ENCODE assay signal across 20 cellular contexts in the genomic region with DNA sequence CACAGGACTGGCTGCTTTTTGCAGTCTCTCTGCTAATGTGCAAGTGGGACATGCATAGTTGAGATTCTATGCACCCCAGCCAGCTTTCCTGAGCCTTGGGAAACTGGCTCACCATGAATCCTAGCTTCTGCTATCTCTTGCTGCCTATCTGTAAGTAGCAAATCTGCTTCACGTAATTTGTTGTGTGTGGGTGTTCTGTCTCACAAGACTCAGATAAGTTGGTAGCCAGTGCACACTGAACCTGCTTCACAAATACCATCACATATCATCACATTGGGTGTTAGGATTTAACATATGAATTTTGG.
DNase-seq lines count a peak whose midpoint lies in the region; ATAC-seq and FAIRE-seq lines count a peak whose summit lies in the region.
"Had no signal": no experiment of that assay in that cellular context is flagged by ENCODE, and none has a peak within 500 bp of the region (broad histone marks: within the 10 kb centered on the region; RNA-seq: fewer than 3 reads in every experiment).

No MANE protein-coding gene starts in this region.

- H3K36me3 Mint-ChIP-seq in stimulated activated naive B cell treated with anti-CD40 and anti-IgM and Interleukin-4, amounts not matched to agents 10 μg/mL and 1 μg/mL and 100 μg/mL, for 72 hours, result peaks cover 15 to 34% of the 10 kb centered on the region in 2 donors

- H3K4me3 Mint-ChIP-seq in stimulated activated naive B cell treated with anti-CD40 and anti-IgM and Interleukin-4, amounts not matched to agents 10 μg/mL and 1 μg/mL and 100 μg/mL, for 72 hours, result peak overlapping the region; percentile 49 to 64
- H3K4me3 Mint-ChIP-seq: activated T-cell treated with anti-CD3 and anti-CD28 coated beads, Interleukin-2, amount 50 U/mL, for 72 hours; H9; naive thymus-derived CD8-positive, alpha-beta T cell had no signal

- H3K4me1 Mint-ChIP-seq in stimulated activated naive B cell treated with anti-CD40 and anti-IgM and Interleukin-4, amounts not matched to agents 10 μg/mL and 1 μg/mL and 100 μg/mL, for 72 hours, result peaks cover 41 to 60% of the 10 kb centered on the region in 2 donors

- ATAC-seq in GM19351 (IDR thresholded peaks at IDR 0.05; ENCODE audit: unreplicated experiment), result peak; percentile 12
- ATAC-seq in HG02840 (IDR thresholded peaks at IDR 0.05; ENCODE audit: low FRiP score, unreplicated experiment), result peak; percentile 2
- peak in 1 of 2 donors; percentile 6 for ATAC-seq in stimulated activated naive B cell treated with anti-CD40 and anti-IgM and Interleukin-4, amounts not matched to agents 10 μg/mL and 1 μg/mL and 100 μg/mL, for 72 hours (replicated peaks)
- ATAC-seq: activated naive CD4-positive, alpha-beta T cell treated with anti-CD3 and anti-CD28 coated beads, Interleukin-2, amount 50 U/mL, for 72 hours; activated T-cell treated with anti-CD3 and anti-CD28 coated beads, Interleukin-2, amount 50 U/mL, for 72 hours; naive thymus-derived CD8-positive, alpha-beta T cell; pancreas; sciatic nerve had no signal

- peaks cover 0 to 4% of the 10 kb centered on the region in 2 donors for H3K9me3 Mint-ChIP-seq in stimulated activated naive B cell treated with anti-CD40 and anti-IgM and Interleukin-4, amounts not matched to agents 10 μg/mL and 1 μg/mL and 100 μg/mL, for 72 hours
- H3K9me3 Mint-ChIP-seq: activated naive CD4-positive, alpha-beta T cell treated with anti-CD3 and anti-CD28 coated beads, Interleukin-2, amount 50 U/mL, for 72 hours; activated T-cell treated with anti-CD3 and anti-CD28 coated beads, Interleukin-2, amount 50 U/mL, for 72 hours; H9 had no signal

- DNase-seq in HTR-8/SVneo (ENCODE audit: insufficient read length, low spot score), result no peak
- DNase-seq in stimulated activated naive B cell treated with anti-CD40 and anti-IgM and Interleukin-4, amounts not matched to agents 10 μg/mL and 1 μg/mL and 100 μg/mL, for 72 hours, result no peak
- no peak for DNase-seq in KG1 (lab: John Stamatoyannopoulos, UW)
- DNase-seq in HuH-7.5 (ENCODE audit: low spot score), result no peak
- no peak for DNase-seq in GM03348 (ENCODE audit: low spot score)
- DNase-seq: activated T-cell treated with anti-CD3 and anti-CD28 coated beads, Interleukin-2, amount 50 U/mL, for 72 hours; DND-41; H9; NCI-H1105; NCI-H526; pancreas; stomach had no signal

- H3K27ac Mint-ChIP-seq in stimulated activated naive B cell treated with anti-CD40 and anti-IgM and Interleukin-4, amounts not matched to agents 10 μg/mL and 1 μg/mL and 100 μg/mL, for 72 hours, result peak overlapping the region; percentile 90
- H3K27ac Mint-ChIP-seq: activated naive CD4-positive, alpha-beta T cell treated with anti-CD3 and anti-CD28 coated beads, Interleukin-2, amount 50 U/mL, for 72 hours; activated T-cell treated with anti-CD3 and anti-CD28 coated beads, Interleukin-2, amount 50 U/mL, for 72 hours; H9; naive thymus-derived CD8-positive, alpha-beta T cell had no signal

- no peaks in the 10 kb centered on the region for H3K27me3 Mint-ChIP-seq in stimulated activated naive B cell treated with anti-CD40 and anti-IgM and Interleukin-4, amounts not matched to agents 10 μg/mL and 1 μg/mL and 100 μg/mL, for 72 hours
- H3K27me3 Mint-ChIP-seq: naive thymus-derived CD8-positive, alpha-beta T cell had no signal

- FAIRE-seq in HTR-8/SVneo (lab: Jason Lieb, UNC), result peak; percentile 9
- FAIRE-seq: colon, endometrium, islet of Langerhans, pancreas had no signal
